1 cellular context compared by ENCODE assay signal in the genomic region with DNA sequence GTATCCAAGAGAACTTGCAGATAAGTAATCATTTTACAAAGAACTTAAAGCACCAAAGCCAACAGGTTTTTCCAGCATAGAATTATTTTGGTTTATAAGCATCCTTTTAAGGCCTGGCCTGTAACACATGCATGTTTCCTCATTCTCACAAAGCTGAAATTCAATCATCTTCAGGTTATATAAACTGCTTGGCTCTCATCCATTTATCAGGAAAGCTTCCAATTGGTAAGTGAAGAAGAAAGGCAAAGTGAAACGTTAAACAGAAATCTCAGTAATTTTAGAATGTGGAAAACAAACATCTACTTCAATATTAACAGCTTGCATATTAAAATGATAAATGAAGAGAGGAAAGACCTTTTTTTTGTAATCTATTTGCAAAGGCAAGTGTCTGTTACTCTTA.
TF ChIP-seq lines count a peak whose summit lies in the region.

No MANE protein-coding gene starts in this region.

TF ChIP-seq in K562, 482 proteins besides CTCF, POLR2A, EP300 and RAD21:
- TF ChIP-seq RBFOX2 (IDR thresholded peaks at IDR 0.05; ENCODE audit: low read depth, low read length) (peak; percentile 66), CREB1 (IDR thresholded peaks at IDR 0.05) (no peak), CREB1 (CRISPR knock-in tag; IDR thresholded peaks at IDR 0.05) (no peak)
